Comparison of ENCODE assay signal across 9 cellular contexts in the genomic region with DNA sequence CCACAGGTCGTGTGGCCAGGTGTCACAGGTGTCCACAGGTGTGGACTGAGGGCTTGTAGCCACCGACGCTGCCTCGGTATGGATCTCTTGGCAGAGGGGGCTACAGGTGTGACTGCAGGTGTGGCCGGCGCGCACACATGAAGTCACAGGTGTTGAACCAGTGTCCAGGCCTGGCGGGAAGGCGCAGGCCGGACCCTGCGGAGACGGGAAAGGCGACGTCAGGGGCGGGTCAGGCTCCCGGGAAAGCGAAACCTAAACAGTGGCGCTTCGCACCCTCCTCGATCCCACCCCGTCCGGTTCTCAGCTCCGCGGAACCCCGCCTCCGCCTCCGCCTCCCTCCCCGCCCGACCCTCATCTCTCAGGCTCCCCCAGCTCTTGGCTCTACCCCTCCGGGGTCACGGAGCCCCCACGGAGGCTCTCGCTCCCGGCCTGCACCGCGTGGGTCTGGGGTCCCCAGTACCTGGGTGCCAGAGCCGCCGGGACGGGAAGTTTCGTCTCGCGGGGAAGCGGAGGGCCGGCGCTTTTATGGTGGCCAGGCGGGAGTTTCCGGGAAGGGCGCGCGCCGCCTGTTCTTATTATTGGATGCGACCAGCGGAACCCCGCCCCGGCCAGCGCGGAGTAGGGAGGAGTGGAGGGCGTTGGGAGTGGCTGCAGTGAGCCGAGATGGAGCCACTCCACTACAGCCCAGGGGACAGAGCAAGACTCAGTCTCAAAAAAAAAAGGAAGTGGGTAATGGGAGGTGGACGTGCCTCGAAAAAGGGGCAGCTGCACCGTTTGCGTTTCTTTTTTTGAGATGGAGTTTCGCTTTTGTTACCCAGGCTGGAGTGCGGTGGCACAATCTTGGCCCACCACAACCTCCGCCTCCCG. TPM values are rescaled to one million over a fixed set of nuclear protein-coding genes. Genes with fewer than 3 reads are reported as not detected.
A peak's percentile ranks its signal among the peaks of the same experiment; 100 is the strongest.
DNase-seq lines count a peak whose midpoint lies in the region; ATAC-seq, FAIRE-seq and TF ChIP-seq lines count a peak whose summit lies in the region.
"Had no signal": no experiment of that assay in that cellular context is flagged by ENCODE, and none has a peak within 500 bp of the region (broad histone marks: within the 10 kb centered on the region; RNA-seq: fewer than 3 reads in every experiment).

A gene (minus strand): TSS at position 498 of the 867 bp plus-strand sequence. CDS start 586 bp downstream, outside the sequence.

- peaks cover 32% of the 10 kb centered on the region for H3K36me3 Mint-ChIP-seq in central memory CD8-positive, alpha-beta T cell (ENCODE audit: insufficient read depth)

- H3K27ac Mint-ChIP-seq in central memory CD8-positive, alpha-beta T cell (ENCODE audit: low read depth): peak within 1 kb of the TSS; percentile 88

- peak; percentile 78 for ATAC-seq in HG03066 (IDR thresholded peaks at IDR 0.05; ENCODE audit: low read depth, unreplicated experiment)
- ATAC-seq in central memory CD8-positive, alpha-beta T cell (replicated peaks; ENCODE audit: extremely low read depth, poor library complexity, severe bottlenecking): peak; percentile 79

- peak within 1 kb of the TSS; percentile 96 to 97 for H3K27ac ChIP-seq in kidney (ENCODE audit: low read depth in 2 of 2, low read length in 2 of 2)

- peak; percentile 55 for FAIRE-seq in kidney (lab: Jason Lieb, UNC)
- FAIRE-seq: A204.1 had no signal

- no peaks in the 10 kb centered on the region for H3K9me3 Mint-ChIP-seq in central memory CD8-positive, alpha-beta T cell

- DNase-seq in NCI-H1417 (lab: John Stamatoyannopoulos, UW) (peak; percentile 76 to 96 (median 82)), NCI-H1417 treated with DMSO at 0.1 percent for 48 hours (lab: John Stamatoyannopoulos, UW) (no peak), NCI-H2227 treated with DMSO at 0.1 percent for 48 hours (lab: John Stamatoyannopoulos, UW) (peak; percentile 70), kidney (peak; percentile 99)
- peak; percentile 75 for DNase-seq in activated CD4-positive, CD25-positive, alpha-beta regulatory T cell treated with anti-CD3 and anti-CD28 coated beads, Interleukin-2, amount 50 U/mL, for 16 hours (ENCODE audit: low read depth, low spot score)
- peak; percentile 74 to 77 for DNase-seq in central memory CD8-positive, alpha-beta T cell (ENCODE audit: low spot score in 2 of 2)
- DNase-seq in stimulated activated CD4-positive, alpha-beta T cell treated with anti-CD3 and anti-CD28 coated beads, Interleukin-15, amount 100 ng/mL, for 1 hour (ENCODE audit: low read depth in 1 of 2, low spot score in 1 of 2): peak; percentile 66 to 70

- H3K27me3 Mint-ChIP-seq in central memory CD8-positive, alpha-beta T cell: no peaks in the 10 kb centered on the region

- H3K9me3 ChIP-seq in kidney (ENCODE audit: control insufficient read depth in 1 of 2, low read length in 2 of 2): no peaks in the 10 kb centered on the region

- no peak for TF ChIP-seq CTCF in kidney (IDR thresholded peaks at IDR 0.05; ENCODE audit: borderline replicate concordance, extremely low read depth, insufficient read depth)

- peaks cover 10 to 22% of the 10 kb centered on the region in 2 donors for H3K36me3 ChIP-seq in kidney (ENCODE audit: control insufficient read depth in 1 of 2, insufficient read depth in 2 of 2, low read length in 2 of 2)

- peak within 1 kb of the TSS; percentile 85 for H3K4me3 Mint-ChIP-seq in central memory CD8-positive, alpha-beta T cell

- peaks cover 0 to 16% of the 10 kb centered on the region in 2 donors for H3K4me1 ChIP-seq in kidney (ENCODE audit: control insufficient read depth in 1 of 2, insufficient read depth in 1 of 2, low read depth in 1 of 2, low read length in 2 of 2)

- peak within 1 kb of the TSS; percentile 83 to 84 for H3K4me3 ChIP-seq in kidney (ENCODE audit: low read length in 2 of 2)

- H3K9ac ChIP-seq in kidney (ENCODE audit: low read length in 2 of 2): peak within 1 kb of the TSS; percentile 92 to 97

- H3K4me1 Mint-ChIP-seq in central memory CD8-positive, alpha-beta T cell: peaks cover 22% of the 10 kb centered on the region

- intact Hi-C loops in kidney (cut with DNase I): no loop called here

RNA-seq across cellular contexts. Expression of the gene that starts here (rescaled TPM):
- 36.7 TPM for total RNA-seq in kidney
- polyA plus RNA-seq in kidney (ENCODE audit: insufficient read depth, low read depth, low replicate concordance): 21.5 TPM
